In the genomic region with DNA sequence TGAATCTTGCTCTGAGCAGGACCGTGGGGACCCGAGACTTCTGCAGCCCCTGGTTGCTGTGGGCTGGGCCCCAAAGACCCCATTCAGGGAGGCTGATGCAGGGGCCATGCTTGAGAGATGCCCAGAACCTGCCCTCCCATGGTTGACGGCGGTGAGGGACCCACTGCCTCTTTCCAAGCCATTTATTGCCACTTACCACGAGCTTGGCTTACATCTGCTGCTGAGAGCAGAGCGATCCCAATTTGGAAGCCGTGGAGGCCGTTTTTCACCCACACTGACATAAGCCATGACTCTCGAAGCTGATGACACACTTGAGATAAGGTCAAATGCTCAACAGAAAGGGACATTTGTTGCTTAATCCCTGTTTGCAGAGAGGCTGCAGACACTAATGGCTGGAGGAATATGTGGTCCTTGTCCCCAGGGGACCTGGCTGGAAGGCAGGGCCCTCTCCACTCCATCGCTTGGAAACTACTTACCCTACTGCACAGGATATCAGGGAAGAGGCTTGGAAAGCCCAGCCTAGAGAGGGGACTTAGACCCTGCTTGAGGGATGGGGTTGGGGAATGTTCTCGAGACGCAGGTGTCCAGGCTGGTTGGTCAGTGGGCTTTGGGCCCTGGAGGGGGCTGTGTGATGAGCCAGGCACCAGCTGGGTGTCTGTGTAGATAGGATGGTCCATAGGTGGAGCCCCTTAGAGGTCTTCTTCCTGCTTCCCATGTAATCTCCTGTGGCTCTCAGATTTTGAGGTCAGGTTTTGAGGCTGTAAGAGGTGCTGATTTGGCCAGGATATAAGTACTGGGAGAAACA, we compare ENCODE assay signal across 1 cellular context.
TF ChIP-seq lines count a peak whose summit lies in the region.

No MANE protein-coding gene starts in this region.

TF ChIP-seq in K562, 482 proteins besides CTCF, POLR2A, EP300 and RAD21:
- no peak for TF ChIP-seq SRSF9 (IDR thresholded peaks at IDR 0.05; ENCODE audit: borderline replicate concordance, low read depth, low read length)
- TF ChIP-seq CEBPG (CRISPR knock-in tag; IDR thresholded peaks at IDR 0.05): no peak
- peak; percentile 32 to 60; a peak in 2 of 4 replicates for TF ChIP-seq CEBPG (tag; conservative IDR thresholded peaks at IDR 0.05 in 1 of 2, IDR thresholded peaks at IDR 0.05 in 1 of 2)
- TF ChIP-seq, protein P1, sequence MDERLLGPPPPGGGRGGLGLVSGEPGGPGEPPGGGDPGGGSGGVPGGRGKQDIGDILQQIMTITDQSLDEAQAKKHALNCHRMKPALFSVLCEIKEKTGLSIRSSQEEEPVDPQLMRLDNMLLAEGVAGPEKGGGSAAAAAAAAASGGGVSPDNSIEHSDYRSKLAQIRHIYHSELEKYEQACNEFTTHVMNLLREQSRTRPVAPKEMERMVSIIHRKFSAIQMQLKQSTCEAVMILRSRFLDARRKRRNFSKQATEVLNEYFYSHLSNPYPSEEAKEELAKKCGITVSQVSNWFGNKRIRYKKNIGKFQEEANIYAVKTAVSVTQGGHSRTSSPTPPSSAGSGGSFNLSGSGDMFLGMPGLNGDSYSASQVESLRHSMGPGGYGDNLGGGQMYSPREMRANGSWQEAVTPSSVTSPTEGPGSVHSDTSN (CRISPR knock-in tag; IDR thresholded peaks at IDR 0.05; ENCODE audit: low read depth): no peak
- TF ChIP-seq, protein P1 (tag; conservative IDR thresholded peaks at IDR 0.05; ENCODE audit: low read depth): peak; percentile 36; the same call in 1 of the 2 replicates
